26 cellular contexts compared by ENCODE assay signal in the genomic region with DNA sequence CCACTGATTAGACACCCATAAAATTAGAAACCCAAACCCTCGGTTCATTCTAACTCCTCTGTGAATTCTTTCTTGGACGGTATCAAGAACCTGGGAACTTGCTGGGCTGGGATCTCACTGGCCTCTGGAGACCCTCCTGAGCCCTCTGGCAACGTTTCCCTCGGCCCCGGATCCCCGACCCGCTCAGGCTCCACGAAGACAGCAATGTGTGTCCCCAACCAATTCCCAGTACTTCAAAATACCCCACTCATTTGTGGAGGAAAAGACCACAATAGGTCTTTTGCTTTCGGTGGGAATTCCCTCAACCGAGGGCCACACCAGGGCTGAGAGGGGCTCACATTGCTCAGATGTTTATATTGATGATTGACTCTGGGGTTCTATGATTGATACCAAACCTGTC.
DNase-seq lines count a peak whose midpoint lies in the region; ATAC-seq, FAIRE-seq and TF ChIP-seq lines count a peak whose summit lies in the region.
"Had no signal": no experiment of that assay in that cellular context is flagged by ENCODE, and none has a peak within 500 bp of the region (broad histone marks: within the 10 kb centered on the region; RNA-seq: fewer than 3 reads in every experiment).

No MANE protein-coding gene starts in this region.

- H3K36me3 ChIP-seq in H7 (replicated peaks; ENCODE audit: control insufficient read depth, insufficient read depth, low read length) (no peaks in the 10 kb centered on the region), H1 (ENCODE audit: control insufficient read depth in 2 of 4, insufficient read depth in 4 of 4, low read length in 3 of 4) (no peaks in the 10 kb centered on the region), neuronal stem cell (replicated peaks in 1 of 2; ENCODE audit: control insufficient read depth in 2 of 2, insufficient read depth in 2 of 2, low read length in 2 of 2) (no peaks in the 10 kb centered on the region), upper lobe of right lung (no peaks in the 10 kb centered on the region)
- H3K36me3 ChIP-seq: Peyer's patch had no signal

- FAIRE-seq in H1 (lab: Jason Lieb, UNC), result no peak
- FAIRE-seq: A204.1 had no signal

- H3K18ac ChIP-seq in H1 (ENCODE audit: extremely low read depth, low read length) (no peak overlapping the region), neuronal stem cell (ENCODE audit: low read length) (no peak overlapping the region)

- TF ChIP-seq EP300 in H1 (IDR thresholded peaks at IDR 0.05; ENCODE audit: borderline replicate concordance in 1 of 2, low read depth in 2 of 2, low read length in 2 of 2), result no peak

- no peak overlapping the region for H3K27ac ChIP-seq in H1 (ENCODE audit: low read depth, low read length)
- H3K27ac ChIP-seq in neuronal stem cell (replicated peaks; ENCODE audit: low read length), result no peak overlapping the region
- H3K27ac ChIP-seq in upper lobe of right lung, result no peak overlapping the region
- H3K27ac ChIP-seq: C4-2B, KMS-11, Peyer's patch, SK-N-MC had no signal

- intact Hi-C loops in upper lobe of right lung (cut with DNase I), result no loop called here

- no peak overlapping the region for H3K14ac ChIP-seq in H1 (ENCODE audit: insufficient read length)
- no peak overlapping the region for H3K14ac ChIP-seq in neuronal stem cell (ENCODE audit: low read length)

- H3K4me1 ChIP-seq in H1 (replicated peaks in 1 of 4; ENCODE audit: control insufficient read depth in 3 of 4, insufficient read depth in 4 of 4, low read length in 3 of 4) (peaks cover 0 to 7% (median 0%) of the 10 kb centered on the region in 4 experiments; a peak in 4 of 7 replicates), neuronal stem cell (ENCODE audit: control insufficient read depth in 2 of 2, insufficient read depth in 1 of 2, low read depth in 1 of 2, low read length in 2 of 2) (peaks cover 42 to 59% of the 10 kb centered on the region in 2 donors), upper lobe of right lung (no peaks in the 10 kb centered on the region)
- H3K4me1 ChIP-seq: Peyer's patch had no signal

- H2BK120ac ChIP-seq in H1 (replicated peaks; ENCODE audit: low read depth, low read length) (no peak overlapping the region), neuronal stem cell (ENCODE audit: low read depth, low read length) (no peak overlapping the region)

- TF ChIP-seq CTCF in H1 (IDR thresholded peaks at IDR 0.05; ENCODE audit: control extremely low read depth in 1 of 3, insufficient read depth in 1 of 3, low read depth in 1 of 3, low read length in 3 of 3) (no peak), upper lobe of right lung (IDR thresholded peaks at IDR 0.05) (no peak)

- H3K4ac ChIP-seq in H1 (replicated peaks; ENCODE audit: insufficient read length, low read depth, low read length) (no peak overlapping the region), neuronal stem cell (ENCODE audit: low read length) (no peak overlapping the region)

- 88% methylated on average over 10 of the region's 10 CpGs; no CpG with 5 or more reads in 1 of the 2 experiments for WGBS in H1 (ENCODE audit: extremely low coverage in 1 of 2, insufficient coverage in 1 of 2, insufficient read length in 1 of 2, insufficient replicate concordance in 2 of 2, low coverage in 1 of 2, low lambda C conversion rate in 2 of 2, missing lambda C conversion rate in 1 of 2), 2 experiments
- no CpG with 5 or more reads among the region's 10 CpGs for WGBS in neuronal stem cell (ENCODE audit: extremely low coverage in 2 of 2, insufficient read length in 2 of 2, insufficient replicate concordance in 1 of 2), 2 donors

- H3K79me1 ChIP-seq in H1 (ENCODE audit: low read depth, low read length) (no peaks in the 10 kb centered on the region), neuronal stem cell (ENCODE audit: low read depth, low read length) (no peaks in the 10 kb centered on the region)

- no peak overlapping the region for H2BK15ac ChIP-seq in H1 (ENCODE audit: low read length)
- H2BK15ac ChIP-seq in neuronal stem cell (ENCODE audit: low read length), result peak overlapping the region; percentile 41

- H4K8ac ChIP-seq in H1 (ENCODE audit: extremely low read depth, insufficient read depth, low read length) (no peak overlapping the region), neuronal stem cell (ENCODE audit: low read depth, low read length) (no peak overlapping the region)

- H3K23ac ChIP-seq in H1 (ENCODE audit: insufficient read length) (no peak overlapping the region), neuronal stem cell (ENCODE audit: low read depth, low read length, poor library complexity) (no peak overlapping the region)

- H2BK20ac ChIP-seq in H1 (ENCODE audit: low read length), result no peak overlapping the region

- CTCF ChIA-PET in H1 (lab: Charles Lee; ENCODE audit: partially characterized antibody), result interaction anchor here (1.0 to 3.8 kb wide), 7 partner anchors 9 to 67 kb away, joined by 3 to 17 read pairs (median 6); no protein-coding TSS in a partner anchor

- POLR2A ChIA-PET in H1 (lab: Charles Lee; ENCODE audit: partially characterized antibody), result no interaction called here

- no peak overlapping the region for H3K4me2 ChIP-seq in H1 (ENCODE audit: insufficient read depth in 1 of 2, low read depth in 2 of 2, low read length in 2 of 2)
- no peak overlapping the region for H3K4me2 ChIP-seq in neuronal stem cell (ENCODE audit: insufficient read depth, low read length, poor library complexity, severe bottlenecking)
- H3K4me2 ChIP-seq: KMS-11 had no signal

- TF ChIP-seq RAD21 in H1 (IDR thresholded peaks at IDR 0.05 in 1 of 2, conservative IDR thresholded peaks at IDR 0.05 in 1 of 2; ENCODE audit: low read depth in 2 of 2, low read length in 2 of 2), result no peak

- 0 out of 2 replicates have a peak overlapping the region, but pooled peaks have one; percentile 28 for H2AK5ac ChIP-seq in H1 (ENCODE audit: low read depth, low read length)
- H2AK5ac ChIP-seq in neuronal stem cell (ENCODE audit: low read depth, low read length), result no peak overlapping the region

- no peak overlapping the region for H3K56ac ChIP-seq in H1 (replicated peaks; ENCODE audit: insufficient read length, low read depth, low read length)

- H3K9ac ChIP-seq in H1 (replicated peaks in 1 of 4; ENCODE audit: extremely low read depth in 1 of 4, low read depth in 3 of 4, low read length in 3 of 4) (no peak overlapping the region), neuronal stem cell (ENCODE audit: low read depth, low read length, poor library complexity) (no peak overlapping the region)
- H3K9ac ChIP-seq: KMS-11 had no signal

- no peak overlapping the region for H4K91ac ChIP-seq in H1 (replicated peaks; ENCODE audit: insufficient read length, low read length)
- no peak overlapping the region for H4K91ac ChIP-seq in neuronal stem cell (ENCODE audit: low read depth, low read length, poor library complexity)

- H2BK12ac ChIP-seq in H1 (ENCODE audit: low read depth, low read length) (no peak overlapping the region), neuronal stem cell (ENCODE audit: low read length) (no peak overlapping the region)

- H2AFZ ChIP-seq in H1 (ENCODE audit: low read length) (no peak overlapping the region), neuronal stem cell (ENCODE audit: low read length) (no peak overlapping the region)

- no peaks in the 10 kb centered on the region for H3K9me3 ChIP-seq in H1 (ENCODE audit: insufficient read depth in 2 of 2, low read depth in 1 of 2, low read length in 1 of 2)
- H3K9me3 ChIP-seq in neuronal stem cell (replicated peaks in 1 of 2; ENCODE audit: control insufficient read depth in 2 of 2, insufficient read depth in 1 of 2, low read depth in 1 of 2, low read length in 2 of 2), result no peaks in the 10 kb centered on the region
- no peaks in the 10 kb centered on the region for H3K9me3 ChIP-seq in upper lobe of right lung
- H3K9me3 ChIP-seq: Caco-2, Peyer's patch had no signal

- DNase-seq in H7, result peak; percentile 8
- DNase-seq in H1 (ENCODE audit: low read depth in 1 of 2, low spot score in 2 of 2), result no peak
- DNase-seq in neuronal stem cell (ENCODE audit: low spot score), result no peak
- DNase-seq in upper lobe of right lung, result peak; percentile 48
- no peak for DNase-seq in activated CD8-positive, alpha-beta memory T cell treated with anti-CD3 and anti-CD28 coated beads, Interleukin-2, amount 50 U/mL, for 4 hours
- DNase-seq in HuH-7 (ENCODE audit: low spot score), result no peak
- DNase-seq in SKM-1 (lab: John Stamatoyannopoulos, UW; ENCODE audit: unreplicated experiment), result no peak
- DNase-seq: CD8-positive, alpha-beta T cell; DMS 273 treated with DMSO at 0.1 percent for 48 hours; DMS79; GDM1; NCI-H1048; NCI-H1417 treated with DMSO at 0.1 percent for 48 hours; NCI-H1694 treated with DMSO at 0.1 percent for 48 hours; NCI-H2081; NCI-H2171; NCI-H510A; NCI-H69; SIG-M5 had no signal

- H3K27me3 ChIP-seq in H7 (ENCODE audit: control insufficient read depth, insufficient read depth, low read length), result no peaks in the 10 kb centered on the region
- H3K27me3 ChIP-seq in H1 (replicated peaks in 1 of 4; ENCODE audit: control insufficient read depth in 3 of 4, extremely low read depth in 1 of 4, insufficient read depth in 3 of 4, low read length in 3 of 4), result no peaks in the 10 kb centered on the region; a peak in 1 of 7 replicates
- H3K27me3 ChIP-seq in neuronal stem cell (ENCODE audit: control insufficient read depth in 3 of 3, insufficient read depth in 3 of 3, low read depth in 1 of 3, low read length in 3 of 3), result no peaks in the 10 kb centered on the region
- H3K27me3 ChIP-seq in upper lobe of right lung, result no peaks in the 10 kb centered on the region
- H3K27me3 ChIP-seq: Peyer's patch had no signal

- H4K20me1 ChIP-seq in H1 (replicated peaks in 1 of 2; ENCODE audit: control insufficient read depth in 1 of 2, insufficient read depth in 2 of 2, low read length in 2 of 2), result no peaks in the 10 kb centered on the region

- H3K23me2 ChIP-seq in H1 (ENCODE audit: low read depth, low read length), result no peaks in the 10 kb centered on the region

- TF ChIP-seq POLR2A in H1 (IDR thresholded peaks at IDR 0.05; ENCODE audit: control extremely low read depth in 1 of 2, low read depth in 2 of 2, low read length in 2 of 2), result no peak

- H4K5ac ChIP-seq in H1 (ENCODE audit: insufficient read length, low read depth, low read length), result no peak overlapping the region

- no peaks in the 10 kb centered on the region for H3K79me2 ChIP-seq in H1 (ENCODE audit: control insufficient read depth in 1 of 2, insufficient read depth in 2 of 2, low read length in 2 of 2)

- no peak for ATAC-seq in upper lobe of right lung
- ATAC-seq: CD8-positive, alpha-beta T cell had no signal

- no peak overlapping the region for H3K4me3 ChIP-seq in H7 (ENCODE audit: insufficient read depth, low read depth, low read length)
- H3K4me3 ChIP-seq in H1 (ENCODE audit: extremely low read depth in 1 of 4, insufficient read depth in 2 of 4, low read depth in 3 of 4, low read length in 4 of 4), result no peak overlapping the region
- H3K4me3 ChIP-seq in neuronal stem cell (ENCODE audit: low read length in 2 of 2), result no peak overlapping the region
- H3K4me3 ChIP-seq in upper lobe of right lung, result no peak overlapping the region
- H3K4me3 ChIP-seq: GM12878, Peyer's patch, SK-N-MC had no signal

- H2BK5ac ChIP-seq in H1 (ENCODE audit: low read depth, low read length) (no peak overlapping the region), neuronal stem cell (ENCODE audit: low read length) (no peak overlapping the region)

TF ChIP-seq in H1, 55 proteins besides CTCF, POLR2A, EP300 and RAD21 (continues in another document):
- TF ChIP-seq SRF (IDR thresholded peaks at IDR 0.05; ENCODE audit: low read depth, low read length), result no peak
- TF ChIP-seq JUN (IDR thresholded peaks at IDR 0.05; ENCODE audit: low read depth, low read length), result no peak
- no peak for TF ChIP-seq POU5F1 (IDR thresholded peaks at IDR 0.05; ENCODE audit: low read depth, low read length)

Comparison
In these comparisons a context has a peak if more than half of its experiments do, and no peak if none do; other contexts are left out.
1. DNase-seq: peak in H7 (single experiment) and upper lobe of right lung (single experiment); none in H1 (0 of 2), neuronal stem cell (single experiment), activated CD8-positive, alpha-beta memory T cell treated with anti-CD3 and anti-CD28 coated beads, Interleukin-2, amount 50 U/mL, for 4 hours (single experiment), HuH-7 (single experiment) and SKM-1 (single experiment).